13 cellular contexts compared by ENCODE assay signal in the genomic region with DNA sequence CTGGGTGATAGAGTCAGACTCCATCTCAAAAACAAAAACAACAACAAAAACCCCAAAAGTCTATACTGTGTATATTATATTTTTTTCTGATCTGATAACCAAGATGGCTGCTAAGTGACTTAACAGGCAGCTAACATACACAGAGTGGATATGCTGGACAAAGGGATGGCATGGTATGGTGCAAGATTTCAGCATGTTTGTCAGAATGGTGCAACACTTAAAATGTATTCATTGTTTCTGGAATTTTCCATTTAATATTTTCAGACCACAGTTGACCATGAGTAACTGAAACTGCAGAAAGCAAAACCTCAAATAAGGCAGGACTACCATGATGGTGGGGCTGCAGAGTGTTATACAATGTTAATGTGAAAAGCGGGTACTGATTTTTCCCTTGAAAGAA. TPM values are rescaled to one million over a fixed set of nuclear protein-coding genes. Genes with fewer than 3 reads are reported as not detected.
DNase-seq lines count a peak whose midpoint lies in the region; ATAC-seq and TF ChIP-seq lines count a peak whose summit lies in the region.
"Had no signal": no experiment of that assay in that cellular context is flagged by ENCODE, and none has a peak within 500 bp of the region (broad histone marks: within the 10 kb centered on the region; RNA-seq: fewer than 3 reads in every experiment).

No MANE protein-coding gene starts in this region.

- TF ChIP-seq CTCF in AG10803 (conservative IDR thresholded peaks at IDR 0.05; ENCODE audit: low read length) (no peak), osteoblast (IDR thresholded peaks at IDR 0.05; ENCODE audit: extremely low read depth, low read depth, low read length) (no peak)

- H3K9me3 ChIP-seq in GM23248 (ENCODE audit: low read depth) (no peaks in the 10 kb centered on the region), osteoblast (ENCODE audit: low read depth, low read length) (no peaks in the 10 kb centered on the region)
- H3K9me3 ChIP-seq: A549, Caco-2 had no signal

- H3K79me2 ChIP-seq in GM23248 (ENCODE audit: insufficient read depth): 0 out of 2 replicates have a peak, but pooled peaks cover 1% of the 10 kb centered on the region
- H3K79me2 ChIP-seq in osteoblast (ENCODE audit: insufficient read depth, low read length): no peaks in the 10 kb centered on the region

- no peaks in the 10 kb centered on the region for H3F3A ChIP-seq in GM23248 (ENCODE audit: insufficient read depth)

- H3K36me3 ChIP-seq in GM23248 (ENCODE audit: low read depth) (no peaks in the 10 kb centered on the region), osteoblast (ENCODE audit: insufficient read depth, low read length) (no peaks in the 10 kb centered on the region)

- DNase-seq in AG10803 (ENCODE audit: low read depth) (peak; percentile 23), GM23248 (peak; percentile 19), fibroblast of gingiva (ENCODE audit: low read depth) (peak; percentile 41), osteoblast (ENCODE audit: insufficient read length, low spot score, missing footprints) (no peak), COLO829 (ENCODE audit: low spot score) (no peak)
- DNase-seq: Caco-2; CD8-positive, alpha-beta T cell; DMS53; GF-D8; HCEC 1CT; HFFc6 had no signal

- H3K4me1 ChIP-seq in GM23248 (ENCODE audit: insufficient read depth) (peaks cover 1% of the 10 kb centered on the region; the same call in 1 of the 2 replicates), osteoblast (ENCODE audit: insufficient read depth, low read length) (peaks cover 1% of the 10 kb centered on the region)
- H3K4me1 ChIP-seq: Caco-2 had no signal

- no peak overlapping the region for H3K9ac ChIP-seq in GM23248

- no peak overlapping the region for H3K4me3 ChIP-seq in AG10803 (ENCODE audit: low read length)
- no peak overlapping the region for H3K4me3 ChIP-seq in GM23248
- H3K4me3 ChIP-seq in osteoblast (ENCODE audit: insufficient read depth, low read length): no peak overlapping the region
- H3K4me3 ChIP-seq: A549 had no signal

- no peaks in the 10 kb centered on the region for H4K20me1 ChIP-seq in GM23248 (ENCODE audit: insufficient read depth)
- H4K20me1 ChIP-seq in osteoblast (ENCODE audit: insufficient read depth, low read length): no peaks in the 10 kb centered on the region

- H3K27me3 ChIP-seq in GM23248 (replicated peaks; ENCODE audit: insufficient read depth) (no peaks in the 10 kb centered on the region), osteoblast (ENCODE audit: insufficient read depth, low read length) (no peaks in the 10 kb centered on the region)

- WGBS in GM23248 (ENCODE audit: low coverage in 1 of 2, low lambda C conversion rate in 2 of 2, missing lambda C conversion rate in 2 of 2), 2 experiments: 68 to 70% methylated on average over 1 of the region's 1 CpG

- in situ Hi-C loops in GM23248 (cut with MboI): loop anchor here (25.0 kb wide), 1 partner anchor 1379 kb away; a partner anchor contains a TSS

- ATAC-seq in GM21381 (IDR thresholded peaks at IDR 0.05; ENCODE audit: unreplicated experiment): no peak
- ATAC-seq: A549; CD8-positive, alpha-beta T cell had no signal

- no peak overlapping the region for H2AFZ ChIP-seq in GM23248
- H2AFZ ChIP-seq in osteoblast (ENCODE audit: low read length): peak overlapping the region; percentile 33

- 0 out of 2 replicates have a peak, but pooled peaks cover 3% of the 10 kb centered on the region for H3K9me2 ChIP-seq in GM23248 (ENCODE audit: insufficient read depth)

- H3K4me2 ChIP-seq in GM23248 (ENCODE audit: unreplicated experiment): no peak overlapping the region
- H3K4me2 ChIP-seq in osteoblast (ENCODE audit: insufficient read depth, low read length): no peak overlapping the region
- H3K4me2 ChIP-seq: A549 had no signal

- H3K27ac ChIP-seq in GM23248: no peak overlapping the region
- H3K27ac ChIP-seq in osteoblast (ENCODE audit: low read depth, low read length): no peak overlapping the region
- H3K27ac ChIP-seq: A549 had no signal

RNA-seq across cellular contexts. Expression of a gene that starts 6.1 kb away (rescaled TPM):
- total RNA-seq in GM23248 (2014; rRNA removed; shearing (Covaris generic)): 16.5 and 17.3 TPM in 2 replicates
- polyA plus RNA-seq in GM23248 (2016; fragmentation: Nextera tagmentation; extraction: Ambion mirVana): 6.3 and 6.6 TPM in 2 replicates
- total RNA-seq in osteoblast: 27.5 and 31.8 TPM in 2 replicates

Comparison
In these comparisons a context has a peak if more than half of its experiments do, and no peak if none do; other contexts are left out.
1. DNase-seq: peak in AG10803 (single experiment), GM23248 (single experiment) and fibroblast of gingiva (single experiment); none in osteoblast (single experiment) and COLO829 (single experiment).